ENCODE assay signal across 9 cellular contexts in genomic region chr9:88460583-88461332, GRCh38.
A peak's percentile ranks its signal among the peaks of the same experiment; 100 is the strongest.
DNase-seq lines count a peak whose midpoint lies in the region; ATAC-seq and TF ChIP-seq lines count a peak whose summit lies in the region.
"Had no signal": no experiment of that assay in that cellular context is flagged by ENCODE, and none has a peak within 500 bp of the region (broad histone marks: within the 10 kb centered on the region; RNA-seq: fewer than 3 reads in every experiment).

No MANE protein-coding gene starts in this region.

- no peak overlapping the region for H3K4ac ChIP-seq in mesendoderm (ENCODE audit: low read depth, low read length)

- H3K27ac ChIP-seq in GM23338 (ENCODE audit: low read depth) (peak overlapping the region; percentile 72; the same call in 1 of the 2 replicates), mesendoderm (ENCODE audit: low read depth, low read length) (no peak overlapping the region)

- H3K27me3 Mint-ChIP-seq in GM23338 (ENCODE audit: insufficient read depth, low read depth, poor library complexity) (no peaks in the 10 kb centered on the region), CD14-positive monocyte (ENCODE audit: low read depth in 3 of 3) (no peaks in the 10 kb centered on the region)
- no peaks in the 10 kb centered on the region for H3K27me3 Mint-ChIP-seq in activated T-helper 17 cell treated with anti-CD3 and anti-CD28 coated beads, Interleukin-2, amount 50 U/mL, for 72 hours

- no peaks in the 10 kb centered on the region for H3K9me3 Mint-ChIP-seq in GM23338
- no peaks in the 10 kb centered on the region for H3K9me3 Mint-ChIP-seq in activated T-helper 17 cell treated with anti-CD3 and anti-CD28 coated beads, Interleukin-2, amount 50 U/mL, for 72 hours
- no peaks in the 10 kb centered on the region for H3K9me3 Mint-ChIP-seq in CD14-positive monocyte

- H2BK5ac ChIP-seq in mesendoderm (ENCODE audit: low read length): no peak overlapping the region

- H4K8ac ChIP-seq in mesendoderm (ENCODE audit: low read depth, low read length): no peak overlapping the region

- H3K23ac ChIP-seq in mesendoderm (ENCODE audit: low read length): no peak overlapping the region

- DNase-seq in COLO668 (lab: John Stamatoyannopoulos, UW; ENCODE audit: unreplicated experiment): peak; percentile 14
- peak; percentile 30 for DNase-seq in GM23338 (ENCODE audit: low spot score)
- DNase-seq in mesendoderm: peak; percentile 59
- DNase-seq in central memory CD4-positive, alpha-beta T cell: no peak
- DNase-seq in CD14-positive monocyte (ENCODE audit: low spot score): no peak
- DNase-seq in Right ventricle myocardium inferior (ENCODE audit: missing footprints): no peak
- DNase-seq: OCI-M1 had no signal

- peaks cover 9% of the 10 kb centered on the region for H3K79me1 ChIP-seq in mesendoderm (ENCODE audit: low read length)

- no peaks in the 10 kb centered on the region for H3K27me3 ChIP-seq in GM23338 (ENCODE audit: insufficient read depth)
- H3K27me3 ChIP-seq in mesendoderm (ENCODE audit: insufficient read depth, low read length, poor library complexity): no peaks in the 10 kb centered on the region

- ATAC-seq in GM23338 (peak; percentile 56), HG03460 (IDR thresholded peaks at IDR 0.05; ENCODE audit: unreplicated experiment) (no peak), Right ventricle myocardium inferior (no peak)
- peak; percentile 99 for ATAC-seq in activated T-helper 17 cell treated with anti-CD3 and anti-CD28 coated beads, Interleukin-2, amount 50 U/mL, for 72 hours (replicated peaks)

- H2AFZ ChIP-seq in GM23338: no peak overlapping the region

- H2AK5ac ChIP-seq in mesendoderm (ENCODE audit: low read length): no peak overlapping the region

- H3K9me2 ChIP-seq in GM23338 (ENCODE audit: insufficient read depth): no peaks in the 10 kb centered on the region

- H3K4me1 Mint-ChIP-seq in GM23338: peaks cover 21% of the 10 kb centered on the region
- peaks cover 11% of the 10 kb centered on the region for H3K4me1 Mint-ChIP-seq in activated T-helper 17 cell treated with anti-CD3 and anti-CD28 coated beads, Interleukin-2, amount 50 U/mL, for 72 hours
- H3K4me1 Mint-ChIP-seq in CD14-positive monocyte: no peaks in the 10 kb centered on the region

- peak overlapping the region; percentile 12; the same call in 1 of the 2 replicates for H3K27ac Mint-ChIP-seq in GM23338
- H3K27ac Mint-ChIP-seq in activated T-helper 17 cell treated with anti-CD3 and anti-CD28 coated beads, Interleukin-2, amount 50 U/mL, for 72 hours: peak overlapping the region; percentile 82
- H3K27ac Mint-ChIP-seq in CD14-positive monocyte: peak overlapping the region in 1 of 7 donors; percentile 59

- H3K36me3 Mint-ChIP-seq in GM23338 (ENCODE audit: low read depth) (peaks cover 11% of the 10 kb centered on the region), CD14-positive monocyte (peaks cover 27 to 30% of the 10 kb centered on the region in 2 donors)
- peaks cover 43% of the 10 kb centered on the region for H3K36me3 Mint-ChIP-seq in activated T-helper 17 cell treated with anti-CD3 and anti-CD28 coated beads, Interleukin-2, amount 50 U/mL, for 72 hours (ENCODE audit: low read depth)

- no peak overlapping the region for H3K9ac ChIP-seq in mesendoderm (ENCODE audit: low read length)

- intact Hi-C loops in CD14-positive monocyte (cut with micrococcal nuclease): no loop called here
- intact Hi-C loops in Right ventricle myocardium inferior (cut with DNase I): no loop called here

- H3K4me1 ChIP-seq in GM23338 (ENCODE audit: insufficient read depth) (peaks cover 13% of the 10 kb centered on the region), mesendoderm (ENCODE audit: control insufficient read depth, low read depth, low read length) (peaks cover 3% of the 10 kb centered on the region)

- WGBS in mesendoderm (ENCODE audit: extremely low coverage, insufficient coverage, low lambda C conversion rate): no CpG with 5 or more reads among the region's 3 CpGs

- no peaks in the 10 kb centered on the region for H3K36me3 ChIP-seq in GM23338 (ENCODE audit: insufficient read depth)
- H3K36me3 ChIP-seq in mesendoderm (ENCODE audit: control insufficient read depth, insufficient read depth, low read length): no peaks in the 10 kb centered on the region

- no peak overlapping the region for H3K4me3 ChIP-seq in GM23338
- H3K4me3 ChIP-seq in mesendoderm (ENCODE audit: low read length): no peak overlapping the region

- H2BK15ac ChIP-seq in mesendoderm (replicated peaks; ENCODE audit: low read depth): no peak overlapping the region

- no peak for TF ChIP-seq CTCF in GM23338 (conservative IDR thresholded peaks at IDR 0.05; ENCODE audit: low read depth in 2 of 2)
- TF ChIP-seq CTCF in CD14-positive monocyte (IDR thresholded peaks at IDR 0.05): no peak

- no peak overlapping the region for H2BK120ac ChIP-seq in mesendoderm (ENCODE audit: low read depth, low read length)

- H3K4me3 Mint-ChIP-seq in GM23338: no peak overlapping the region
- H3K4me3 Mint-ChIP-seq in activated T-helper 17 cell treated with anti-CD3 and anti-CD28 coated beads, Interleukin-2, amount 50 U/mL, for 72 hours: peak overlapping the region; percentile 32
- no peak overlapping the region for H3K4me3 Mint-ChIP-seq in CD14-positive monocyte

- H3K79me2 ChIP-seq in GM23338 (replicated peaks; ENCODE audit: insufficient read depth) (peaks cover 98% of the 10 kb centered on the region), mesendoderm (ENCODE audit: control insufficient read depth, insufficient read depth, low read length) (peaks cover 10% of the 10 kb centered on the region)

- no peak overlapping the region for H3K56ac ChIP-seq in mesendoderm (ENCODE audit: low read length)

- H3K4me2 ChIP-seq in GM23338: no peak overlapping the region
- H3K4me2 ChIP-seq in mesendoderm (ENCODE audit: low read length): no peak overlapping the region

- H4K5ac ChIP-seq in mesendoderm (ENCODE audit: low read length): no peak overlapping the region

- H4K20me1 ChIP-seq in GM23338 (replicated peaks; ENCODE audit: insufficient read depth): peaks cover 14% of the 10 kb centered on the region

- no peak overlapping the region for H3K18ac ChIP-seq in mesendoderm (ENCODE audit: low read length)

- H3F3A ChIP-seq in GM23338 (replicated peaks; ENCODE audit: low read depth): no peaks in the 10 kb centered on the region

TF ChIP-seq in GM23338, 12 proteins besides CTCF, POLR2A, EP300 and RAD21 (continues in another document):
- TF ChIP-seq EZH2 (IDR thresholded peaks at IDR 0.05; ENCODE audit: low read depth, unreplicated experiment) (no peak), STAT1 (IDR thresholded peaks at IDR 0.05; ENCODE audit: unreplicated experiment) (no peak), REST (IDR thresholded peaks at IDR 0.05; ENCODE audit: unreplicated experiment) (no peak), POLR2AphosphoS5 (IDR thresholded peaks at IDR 0.05; ENCODE audit: low read depth) (no peak)

Comparison
In these comparisons a context has a peak if more than half of its experiments do, and no peak if none do; other contexts are left out.
1. DNase-seq: peak in COLO668 (single experiment), GM23338 (single experiment) and mesendoderm (single experiment); none in central memory CD4-positive, alpha-beta T cell (single experiment), CD14-positive monocyte (single experiment) and Right ventricle myocardium inferior (single experiment).
2. ATAC-seq: peak in GM23338 (single experiment) and activated T-helper 17 cell treated with anti-CD3 and anti-CD28 coated beads, Interleukin-2, amount 50 U/mL, for 72 hours (single experiment); none in HG03460 (single experiment) and Right ventricle myocardium inferior (single experiment).